24 cellular contexts compared by ENCODE assay signal in genomic region chr9:91836515-91836914, GRCh38.
A peak's percentile ranks its signal among the peaks of the same experiment; 100 is the strongest.
DNase-seq lines count a peak whose midpoint lies in the region; ATAC-seq and TF ChIP-seq lines count a peak whose summit lies in the region.
"Had no signal": no experiment of that assay in that cellular context is flagged by ENCODE, and none has a peak within 500 bp of the region (broad histone marks: within the 10 kb centered on the region; RNA-seq: fewer than 3 reads in every experiment).

No MANE protein-coding gene starts in this region.

- H3K36me3 ChIP-seq in BLaER1 (no peaks in the 10 kb centered on the region), hepatocyte (replicated peaks; ENCODE audit: insufficient read depth, low read depth) (no peaks in the 10 kb centered on the region)
- H3K36me3 ChIP-seq: tibial artery had no signal

- no peaks in the 10 kb centered on the region for H3K9me3 ChIP-seq in BLaER1
- no peaks in the 10 kb centered on the region for H3K9me3 ChIP-seq in hepatocyte (ENCODE audit: low read depth)
- H3K9me3 ChIP-seq: tibial artery had no signal

- H3K4me1 ChIP-seq in BLaER1: peaks cover 75% of the 10 kb centered on the region
- H3K4me1 ChIP-seq in hepatocyte (ENCODE audit: insufficient read depth): peaks cover 61% of the 10 kb centered on the region

- ATAC-seq in sciatic nerve (no peak), HG03280 (IDR thresholded peaks at IDR 0.05; ENCODE audit: unreplicated experiment) (no peak)
- ATAC-seq: PC-3 had no signal

- DNase-seq in hepatocyte (ENCODE audit: low spot score) (no peak), sciatic nerve (ENCODE audit: low spot score) (peak; percentile 25), type B pancreatic cell (ENCODE audit: extremely low spot score, unreplicated experiment) (no peak), NCI-H187 (lab: John Stamatoyannopoulos, UW) (no peak), NCI-H1436 treated with DMSO at 0.1 percent for 48 hours (lab: John Stamatoyannopoulos, UW) (no peak)
- DNase-seq: ACHN; activated CD4-positive, alpha-beta T cell treated with anti-CD3 and anti-CD28 coated beads, Interleukin-2, amount 10 ng/mL, durations not matched to agents 24 days and 14 days; activated naive CD4-positive, alpha-beta T cell treated with Interleukin-2 at 50 U/mL for 16 hours; activated T-cell treated with anti-CD3 and anti-CD28 coated beads, Interleukin-2, amount 50 U/mL, for 48 hours; EL; IMR-90; mammary epithelial cell; NCI-H187 treated with DMSO at 0.1 percent for 48 hours; NCI-H2171 treated with DMSO at 0.1 percent for 48 hours; NCI-H524 treated with DMSO at 0.1 percent for 48 hours; NK-92 treated with Interleukin-12 subunit alpha and Interleukin-12 subunit beta, amount 100 ng/mL, for 24 hours; PC-3 had no signal

- no peak overlapping the region for H3K4me3 ChIP-seq in BLaER1
- no peak overlapping the region for H3K4me3 ChIP-seq in hepatocyte
- H3K4me3 ChIP-seq: tibial artery had no signal

- no peaks in the 10 kb centered on the region for H3K9me3 Mint-ChIP-seq in type B pancreatic cell
- H3K9me3 Mint-ChIP-seq: activated CD4-positive, alpha-beta T cell treated with anti-CD3 and anti-CD28 coated beads, Interleukin-2, amount 10 ng/mL, durations not matched to agents 24 days and 14 days; stimulated activated naive CD8-positive, alpha-beta T cell treated with anti-CD3 and anti-CD28 coated beads, Interleukin-15, Interleukin-2, amounts not matched to agents 100 ng/mL and 50 ng/mL, for 24 hours; T-helper 2 cell treated with Interferon-gamma antibody and Interleukin-4, amounts not matched to agents 5 μg/mL and 100 μg/mL, for 36 hours had no signal

- H4K20me1 ChIP-seq in BLaER1 (no peaks in the 10 kb centered on the region), hepatocyte (ENCODE audit: insufficient read depth, poor library complexity, severe bottlenecking) (peaks cover 6% of the 10 kb centered on the region)

- 77% methylated on average over 7 of the region's 7 CpGs for whole genome bisulfite sequencing in hepatocyte (ENCODE audit: low lambda C conversion rate, missing lambda C conversion rate)

- no peak overlapping the region for H2AFZ ChIP-seq in hepatocyte

- H3K27ac Mint-ChIP-seq in type B pancreatic cell: no peak overlapping the region
- H3K27ac Mint-ChIP-seq: activated CD4-positive, alpha-beta T cell treated with anti-CD3 and anti-CD28 coated beads, Interleukin-2, amount 10 ng/mL, durations not matched to agents 24 days and 14 days; stimulated activated naive CD8-positive, alpha-beta T cell treated with anti-CD3 and anti-CD28 coated beads, Interleukin-15, Interleukin-2, amounts not matched to agents 100 ng/mL and 50 ng/mL, for 24 hours; T-helper 2 cell treated with Interferon-gamma antibody and Interleukin-4, amounts not matched to agents 5 μg/mL and 100 μg/mL, for 36 hours had no signal

- H3K4me1 Mint-ChIP-seq in type B pancreatic cell (ENCODE audit: unreplicated experiment): peaks cover 77% of the 10 kb centered on the region

- H3K79me2 ChIP-seq in hepatocyte: peaks cover 73% of the 10 kb centered on the region

- peaks cover 4% of the 10 kb centered on the region for H3K27me3 Mint-ChIP-seq in type B pancreatic cell

- H3K4me2 ChIP-seq in BLaER1: peak overlapping the region; percentile 89
- H3K4me2 ChIP-seq in hepatocyte: peak overlapping the region; percentile 72

- intact Hi-C loops in sciatic nerve (cut with DNase I): no loop called here

- TF ChIP-seq CTCF in VCaP (conservative IDR thresholded peaks at IDR 0.05) (no peak), hepatocyte (IDR thresholded peaks at IDR 0.05; ENCODE audit: poor library complexity) (no peak), type B pancreatic cell (conservative IDR thresholded peaks at IDR 0.05) (no peak)

- H3K9me2 ChIP-seq in hepatocyte (replicated peaks; ENCODE audit: insufficient read depth): no peaks in the 10 kb centered on the region

- no peak overlapping the region for H3K9ac ChIP-seq in BLaER1

- peak overlapping the region; percentile 74 for H3K27ac ChIP-seq in BLaER1
- H3K27ac ChIP-seq in VCaP: peak overlapping the region; percentile 86
- H3K27ac ChIP-seq in hepatocyte: peak overlapping the region; percentile 94
- H3K27ac ChIP-seq: tibial artery had no signal

- peaks cover 4% of the 10 kb centered on the region for H3K36me3 Mint-ChIP-seq in type B pancreatic cell
- H3K36me3 Mint-ChIP-seq: brain had no signal

- H3K4me3 Mint-ChIP-seq in type B pancreatic cell: no peak overlapping the region
- H3K4me3 Mint-ChIP-seq: activated CD4-positive, alpha-beta T cell treated with anti-CD3 and anti-CD28 coated beads, Interleukin-2, amount 10 ng/mL, durations not matched to agents 24 days and 14 days; brain; stimulated activated naive CD8-positive, alpha-beta T cell treated with anti-CD3 and anti-CD28 coated beads, Interleukin-15, Interleukin-2, amounts not matched to agents 100 ng/mL and 50 ng/mL, for 24 hours; T-helper 2 cell treated with Interferon-gamma antibody and Interleukin-4, amounts not matched to agents 5 μg/mL and 100 μg/mL, for 36 hours had no signal

- no peaks in the 10 kb centered on the region for H3K27me3 ChIP-seq in BLaER1
- no peaks in the 10 kb centered on the region for H3K27me3 ChIP-seq in hepatocyte
